3 cellular contexts compared by ENCODE assay signal in genomic region chr5:139666551-139666950, GRCh38.
TF ChIP-seq lines count a peak whose summit lies in the region.

No MANE protein-coding gene starts in this region.

TF ChIP-seq in SK-N-SH, 30 proteins besides CTCF, POLR2A, EP300 and RAD21 (continued from another document):
- no peak for TF ChIP-seq IRF3 (IDR thresholded peaks at IDR 0.05; ENCODE audit: low read depth, low read length)
- no peak for TF ChIP-seq FOXM1 (IDR thresholded peaks at IDR 0.05; ENCODE audit: low read depth)
- TF ChIP-seq PBX3 (IDR thresholded peaks at IDR 0.05) = no peak
- TF ChIP-seq GATA2 (CRISPR knock-in tag; IDR thresholded peaks at IDR 0.05) = no peak
- TF ChIP-seq ELF1 (IDR thresholded peaks at IDR 0.05) = no peak
- TF ChIP-seq YY1 (IDR thresholded peaks at IDR 0.05; ENCODE audit: low read depth) = no peak
- TF ChIP-seq FOSL2 (IDR thresholded peaks at IDR 0.05; ENCODE audit: borderline replicate concordance, low read depth) = no peak
- TF ChIP-seq NRF1 (IDR thresholded peaks at IDR 0.05; ENCODE audit: low read depth, low read length) = no peak
- no peak for TF ChIP-seq MAX (IDR thresholded peaks at IDR 0.05; ENCODE audit: low read depth)
- TF ChIP-seq EZH2phosphoT487 (IDR thresholded peaks at IDR 0.05; ENCODE audit: borderline replicate concordance, low read depth) = no peak
- no peak for TF ChIP-seq SIN3A (IDR thresholded peaks at IDR 0.05; ENCODE audit: borderline replicate concordance, low read depth, low read length)
- no peak for TF ChIP-seq TAF1 (IDR thresholded peaks at IDR 0.05; ENCODE audit: borderline replicate concordance, low read depth, low read length)

TF ChIP-seq in SK-N-SH treated with all-trans-retinoic acid at 6 μM for 48 hours, 23 proteins besides CTCF, POLR2A, EP300 and RAD21 (continued from another document):
- TF ChIP-seq PATZ1 (CRISPR knock-in tag; IDR thresholded peaks at IDR 0.05; ENCODE audit: borderline replicate concordance) = no peak

TF ChIP-seq in WTC11, 78 proteins besides CTCF, POLR2A, EP300 and RAD21 (continued from another document):
- TF ChIP-seq ZSCAN18 (CRISPR knock-in tag; IDR thresholded peaks at IDR 0.05) = no peak
TF ChIP-seq in WTC11: peak in this region for 0.
